30 cellular contexts compared by ENCODE assay signal in the genomic region with DNA sequence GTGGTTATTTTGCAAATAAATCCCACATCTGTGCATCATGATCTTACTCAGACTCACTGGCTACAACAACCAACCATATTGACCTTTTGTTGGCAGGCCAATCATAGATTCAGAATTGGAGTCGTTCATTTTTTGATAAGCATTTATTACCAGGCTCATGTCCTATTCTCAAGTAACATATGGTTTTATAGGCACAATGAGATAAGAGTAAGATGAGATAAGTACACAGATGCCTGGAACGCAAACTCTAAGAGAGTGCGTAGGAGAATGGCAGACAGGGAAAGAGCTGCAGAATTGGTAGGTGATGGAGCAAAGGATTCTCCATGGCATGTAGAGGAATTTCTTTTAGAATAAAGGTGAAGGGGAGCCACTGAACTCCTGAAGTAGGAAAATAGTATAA.
"Had no signal": no experiment of that assay in that cellular context is flagged by ENCODE, and none has a peak within 500 bp of the region (broad histone marks: within the 10 kb centered on the region; RNA-seq: fewer than 3 reads in every experiment).

No MANE protein-coding gene starts in this region.

- H3K27me3 ChIP-seq: brain microvascular endothelial cell, colonic mucosa, esophagus squamous epithelium had no signal

- H3K27ac Mint-ChIP-seq: activated CD4-positive, alpha-beta memory T cell treated with anti-CD3 and anti-CD28 coated beads, Interleukin-2, amount 10 ng/mL, durations not matched to agents 7 days and 5 days; activated CD4-positive, alpha-beta T cell treated with anti-CD3 and anti-CD28 coated beads, Interleukin-2, amount 10 ng/mL, durations not matched to agents 7 days and 5 days; activated naive CD4-positive, alpha-beta T cell treated with anti-CD3 and anti-CD28 coated beads, Interleukin-2, amount 10 ng/mL, durations not matched to agents 7 days and 5 days; activated naive CD4-positive, alpha-beta T cell treated with anti-CD3 and anti-CD28 coated beads, Interleukin-2, amount 50 U/mL, for 72 hours; activated naive CD8-positive, alpha-beta T cell treated with anti-CD3 and anti-CD28 coated beads, Interleukin-2, amount 10 ng/mL, durations not matched to agents 7 days and 5 days; activated T-cell treated with anti-CD3 and anti-CD28 coated beads, Interleukin-2, amount 50 U/mL, for 24 hours; activated T-cell treated with anti-CD3 and anti-CD28 coated beads, Interleukin-2, amount 50 U/mL, for 72 hours; T-helper 17 cell; T-helper 2 cell treated with Interferon-gamma antibody and Interleukin-4, amounts not matched to agents 5 μg/mL and 100 μg/mL, for 36 hours had no signal

- H3K27me3 Mint-ChIP-seq: activated CD4-positive, alpha-beta memory T cell treated with anti-CD3 and anti-CD28 coated beads, Interleukin-2, amount 10 ng/mL, durations not matched to agents 7 days and 5 days; activated CD4-positive, alpha-beta T cell treated with anti-CD3 and anti-CD28 coated beads, Interleukin-2, amount 10 ng/mL, durations not matched to agents 7 days and 5 days; activated naive CD4-positive, alpha-beta T cell treated with anti-CD3 and anti-CD28 coated beads, Interleukin-2, amount 10 ng/mL, durations not matched to agents 7 days and 5 days; activated naive CD8-positive, alpha-beta T cell treated with anti-CD3 and anti-CD28 coated beads, Interleukin-2, amount 10 ng/mL, durations not matched to agents 7 days and 5 days; activated T-cell treated with anti-CD3 and anti-CD28 coated beads, Interleukin-2, amount 50 U/mL, for 24 hours; T-helper 17 cell had no signal

- H3K4me3 ChIP-seq: colonic mucosa, esophagus squamous epithelium had no signal

- FAIRE-seq: astrocyte, endometrium, endothelial cell of umbilical vein, frontal cortex had no signal

- H3K36me3 Mint-ChIP-seq: activated naive CD4-positive, alpha-beta T cell treated with anti-CD3 and anti-CD28 coated beads, Interleukin-2, amount 10 ng/mL, durations not matched to agents 7 days and 5 days; activated naive CD4-positive, alpha-beta T cell treated with anti-CD3 and anti-CD28 coated beads, Interleukin-2, amount 50 U/mL, for 72 hours; activated naive CD8-positive, alpha-beta T cell treated with anti-CD3 and anti-CD28 coated beads, Interleukin-2, amount 10 ng/mL, durations not matched to agents 7 days and 5 days had no signal

- H3K4me1 Mint-ChIP-seq: activated CD4-positive, alpha-beta memory T cell treated with anti-CD3 and anti-CD28 coated beads, Interleukin-2, amount 10 ng/mL, durations not matched to agents 7 days and 5 days; activated CD4-positive, alpha-beta T cell treated with anti-CD3 and anti-CD28 coated beads, Interleukin-2, amount 10 ng/mL, durations not matched to agents 7 days and 5 days; activated naive CD4-positive, alpha-beta T cell treated with anti-CD3 and anti-CD28 coated beads, Interleukin-2, amount 10 ng/mL, durations not matched to agents 7 days and 5 days; activated naive CD8-positive, alpha-beta T cell treated with anti-CD3 and anti-CD28 coated beads, Interleukin-2, amount 10 ng/mL, durations not matched to agents 7 days and 5 days; T-helper 17 cell had no signal

- H3K27ac ChIP-seq: brain microvascular endothelial cell, colonic mucosa, epithelial cell of prostate, esophagus squamous epithelium had no signal

- H3K9me3 ChIP-seq: colonic mucosa, esophagus squamous epithelium had no signal

- DNase-seq: activated CD4-positive, alpha-beta memory T cell treated with anti-CD3 and anti-CD28 coated beads, Interleukin-2, amount 10 ng/mL, durations not matched to agents 7 days and 5 days; activated CD4-positive, alpha-beta T cell treated with anti-CD3 and anti-CD28 coated beads for 1 hour; activated CD4-positive, alpha-beta T cell treated with anti-CD3 and anti-CD28 coated beads for 4 hours; activated CD4-positive, alpha-beta T cell treated with anti-CD3 and anti-CD28 coated beads, Interleukin-2, amount 10 ng/mL, durations not matched to agents 7 days and 5 days; activated CD4-positive, alpha-beta T cell treated with anti-CD3 and anti-CD28 coated beads, Interleukin-2, amount 50 U/mL, for 4 hours; activated CD8-positive, alpha-beta memory T cell treated with anti-CD3 and anti-CD28 coated beads, Interleukin-2, amount 50 U/mL, for 48 hours; activated gamma-delta T cell; activated naive CD4-positive, alpha-beta T cell; activated naive CD4-positive, alpha-beta T cell treated with anti-CD3 and anti-CD28 coated beads, Interleukin-2, amount 10 ng/mL, durations not matched to agents 7 days and 5 days; activated naive CD8-positive, alpha-beta T cell treated with anti-CD3 and anti-CD28 coated beads, Interleukin-2, amount 10 ng/mL, durations not matched to agents 7 days and 5 days; activated T-cell treated with anti-CD3 and anti-CD28 coated beads for 4 hours; activated T-cell treated with anti-CD3 and anti-CD28 coated beads, Interleukin-2, amount 50 U/mL, for 24 hours; activated T-cell treated with anti-CD3 and anti-CD28 coated beads, Interleukin-2, amount 50 U/mL, for 72 hours; brain microvascular endothelial cell; caudate nucleus; cerebellar nuclear complex; colonic mucosa; effector CD8-positive, alpha-beta T cell; esophagus squamous epithelium; head of caudate nucleus; T-helper 1 cell; T-helper 17 cell; T1000 had no signal

- ATAC-seq: activated naive CD4-positive, alpha-beta T cell treated with anti-CD3 and anti-CD28 coated beads, Interleukin-2, amount 50 U/mL, for 72 hours; activated T-cell treated with anti-CD3 and anti-CD28 coated beads, Interleukin-2, amount 50 U/mL, for 72 hours; T-helper 17 cell had no signal

- H3K36me3 ChIP-seq: brain microvascular endothelial cell, colonic mucosa, esophagus squamous epithelium had no signal

- H3K9me3 Mint-ChIP-seq: activated CD4-positive, alpha-beta memory T cell treated with anti-CD3 and anti-CD28 coated beads, Interleukin-2, amount 10 ng/mL, durations not matched to agents 7 days and 5 days; activated CD4-positive, alpha-beta T cell treated with anti-CD3 and anti-CD28 coated beads, Interleukin-2, amount 10 ng/mL, durations not matched to agents 7 days and 5 days; activated naive CD4-positive, alpha-beta T cell treated with anti-CD3 and anti-CD28 coated beads, Interleukin-2, amount 10 ng/mL, durations not matched to agents 7 days and 5 days; activated naive CD8-positive, alpha-beta T cell treated with anti-CD3 and anti-CD28 coated beads, Interleukin-2, amount 10 ng/mL, durations not matched to agents 7 days and 5 days; activated T-cell treated with anti-CD3 and anti-CD28 coated beads, Interleukin-2, amount 50 U/mL, for 24 hours; T-helper 2 cell treated with Interferon-gamma antibody and Interleukin-4, amounts not matched to agents 5 μg/mL and 100 μg/mL, for 36 hours had no signal

- H3K4me3 Mint-ChIP-seq: activated CD4-positive, alpha-beta memory T cell treated with anti-CD3 and anti-CD28 coated beads, Interleukin-2, amount 10 ng/mL, durations not matched to agents 7 days and 5 days; activated CD4-positive, alpha-beta T cell treated with anti-CD3 and anti-CD28 coated beads, Interleukin-2, amount 10 ng/mL, durations not matched to agents 7 days and 5 days; activated naive CD4-positive, alpha-beta T cell treated with anti-CD3 and anti-CD28 coated beads, Interleukin-2, amount 10 ng/mL, durations not matched to agents 7 days and 5 days; activated naive CD8-positive, alpha-beta T cell treated with anti-CD3 and anti-CD28 coated beads, Interleukin-2, amount 10 ng/mL, durations not matched to agents 7 days and 5 days; activated T-cell treated with anti-CD3 and anti-CD28 coated beads, Interleukin-2, amount 50 U/mL, for 24 hours; activated T-cell treated with anti-CD3 and anti-CD28 coated beads, Interleukin-2, amount 50 U/mL, for 72 hours; T-helper 17 cell; T-helper 2 cell treated with Interferon-gamma antibody and Interleukin-4, amounts not matched to agents 5 μg/mL and 100 μg/mL, for 36 hours had no signal

- H3K4me1 ChIP-seq: colonic mucosa, esophagus squamous epithelium had no signal
